ENCODE assay signal across 19 cellular contexts in genomic region chr17:35174835-35175334, GRCh38. TPM values are rescaled to one million over a fixed set of nuclear protein-coding genes. Genes with fewer than 3 reads are reported as not detected.
DNase-seq lines count a peak whose midpoint lies in the region; ATAC-seq, FAIRE-seq and TF ChIP-seq lines count a peak whose summit lies in the region.
"Had no signal": no experiment of that assay in that cellular context is flagged by ENCODE, and none has a peak within 500 bp of the region (broad histone marks: within the 10 kb centered on the region; RNA-seq: fewer than 3 reads in every experiment).

No MANE protein-coding gene starts in this region.

- WGBS in K562 (ENCODE audit: insufficient coverage, low coverage, missing lambda C conversion rate) = 6% methylated on average over 2 of the region's 2 CpGs

- CTCF ChIA-PET in K562 (lab: Yijun Ruan, JAX; ENCODE audit: low intra/inter-chr PET ratio) = no interaction called here

- H3K9me1 ChIP-seq in K562 (ENCODE audit: control insufficient read depth, insufficient read depth, low read length) = no peaks in the 10 kb centered on the region

- intact Hi-C loops in K562 (cut with micrococcal nuclease) = no loop called here

- H3K27me3 Mint-ChIP-seq in activated naive CD8-positive, alpha-beta T cell treated with anti-CD3 and anti-CD28 coated beads, Interleukin-2, amount 10 ng/mL, durations not matched to agents 7 days and 5 days = no peaks in the 10 kb centered on the region
- H3K27me3 Mint-ChIP-seq in activated naive CD8-positive, alpha-beta T cell treated with anti-CD3 and anti-CD28 coated beads for 36 hours = no peaks in the 10 kb centered on the region

- TF ChIP-seq POLR2A in GM12892 (IDR thresholded peaks at IDR 0.05; ENCODE audit: low read depth, low read length) (no peak), K562 (conservative IDR thresholded peaks at IDR 0.05) (no peak)

- TF ChIP-seq CTCF in K562 (IDR thresholded peaks at IDR 0.05 in 2 of 3, conservative IDR thresholded peaks at IDR 0.05 in 1 of 3; ENCODE audit: insufficient read depth in 2 of 3, low read depth in 1 of 3, low read length in 3 of 3) = no peak

- no peak overlapping the region for H2AFZ ChIP-seq in K562 (ENCODE audit: low read depth, low read length)
- H2AFZ ChIP-seq: PC-9 had no signal

- DNase-seq in activated naive CD8-positive, alpha-beta T cell treated with anti-CD3 and anti-CD28 coated beads, Interleukin-2, amount 10 ng/mL, durations not matched to agents 7 days and 5 days = no peak
- DNase-seq in activated naive CD8-positive, alpha-beta T cell treated with anti-CD3 and anti-CD28 coated beads for 36 hours = no peak
- no peak for DNase-seq in GM12892 (ENCODE audit: insufficient read length)
- no peak for DNase-seq in K562 (ENCODE audit: extremely low read depth in 1 of 4, low spot score in 3 of 4)
- DNase-seq in anterior cingulate cortex (lab: John Stamatoyannopoulos, UW) = no peak
- DNase-seq in frontal cortex (ENCODE audit: low spot score in 2 of 2) = no peak
- DNase-seq in H4 (ENCODE audit: low spot score) = no peak
- DNase-seq: DMS79 treated with DMSO at 0.1 percent for 48 hours, H7, NCI-H1436, NCI-H2029, NCI-H345, NCI-H524 treated with DMSO at 0.1 percent for 48 hours, PC-9 had no signal

- no peaks in the 10 kb centered on the region for H3K9me3 ChIP-seq in K562 (replicated peaks; ENCODE audit: control insufficient read depth, insufficient read depth, low read depth, low read length)
- H3K9me3 ChIP-seq: A549, BLaER1 had no signal

- H3K27ac ChIP-seq in K562 (ENCODE audit: extremely low read depth, low read depth, low read length) = no peak overlapping the region
- H3K27ac ChIP-seq: A549, BLaER1, KMS-11, PC-9 had no signal

- peaks cover 10% of the 10 kb centered on the region for H3K36me3 Mint-ChIP-seq in activated naive CD8-positive, alpha-beta T cell treated with anti-CD3 and anti-CD28 coated beads, Interleukin-2, amount 10 ng/mL, durations not matched to agents 7 days and 5 days
- H3K36me3 Mint-ChIP-seq in activated naive CD8-positive, alpha-beta T cell treated with anti-CD3 and anti-CD28 coated beads for 36 hours = peaks cover 16% of the 10 kb centered on the region

- H3K9ac ChIP-seq in K562 (ENCODE audit: insufficient read depth in 1 of 2, low read depth in 2 of 2, low read length in 2 of 2) = no peak overlapping the region
- H3K9ac ChIP-seq: BLaER1, KMS-11 had no signal

- POLR2A ChIA-PET in activated naive CD8-positive, alpha-beta T cell treated with anti-CD3 and anti-CD28 coated beads, Interleukin-2, amount 10 ng/mL, durations not matched to agents 7 days and 5 days (lab: Charles Lee) = interaction anchor here (1.0 to 3.5 kb wide), 4 partner anchors 14 to 363 kb away, joined by 3 to 24 read pairs (median 6); partner anchors contain the start of gene SLFN5
- POLR2A ChIA-PET in K562 (lab: Yijun Ruan, JAX) = no interaction called here

- TF ChIP-seq EP300 in K562 (IDR thresholded peaks at IDR 0.05; ENCODE audit: low read length) = no peak

- H3K4me1 Mint-ChIP-seq in activated naive CD8-positive, alpha-beta T cell treated with anti-CD3 and anti-CD28 coated beads, Interleukin-2, amount 10 ng/mL, durations not matched to agents 7 days and 5 days = peaks cover 49% of the 10 kb centered on the region
- H3K4me1 Mint-ChIP-seq in activated naive CD8-positive, alpha-beta T cell treated with anti-CD3 and anti-CD28 coated beads for 36 hours = peaks cover 58% of the 10 kb centered on the region

- H3K4me3 Mint-ChIP-seq in activated naive CD8-positive, alpha-beta T cell treated with anti-CD3 and anti-CD28 coated beads, Interleukin-2, amount 10 ng/mL, durations not matched to agents 7 days and 5 days = no peak overlapping the region
- no peak overlapping the region for H3K4me3 Mint-ChIP-seq in activated naive CD8-positive, alpha-beta T cell treated with anti-CD3 and anti-CD28 coated beads for 36 hours

- in situ Hi-C loops in K562 (cut with MboI) = loop anchor here (5.0 kb wide), 1 partner anchor 362 kb away; the partner anchor contains the start of gene SLFN12L

- H3K36me3 ChIP-seq in K562 (ENCODE audit: control insufficient read depth, insufficient read depth, low read length) = no peaks in the 10 kb centered on the region
- H3K36me3 ChIP-seq: BLaER1 had no signal

- no TSS peak for BruUV-seq in K562 (replicated peaks; lab: Mats Ljungman, UMichigan)

- peak overlapping the region; percentile 27 for H3K27ac Mint-ChIP-seq in activated naive CD8-positive, alpha-beta T cell treated with anti-CD3 and anti-CD28 coated beads, Interleukin-2, amount 10 ng/mL, durations not matched to agents 7 days and 5 days
- no peak overlapping the region for H3K27ac Mint-ChIP-seq in activated naive CD8-positive, alpha-beta T cell treated with anti-CD3 and anti-CD28 coated beads for 36 hours

- H3K27me3 ChIP-seq in K562 (ENCODE audit: control insufficient read depth in 2 of 2, insufficient read depth in 2 of 2, low read length in 2 of 2) = peaks cover 9 to 43% of the 10 kb centered on the region in 2 experiments
- H3K27me3 ChIP-seq: BLaER1 had no signal

- no peak overlapping the region for H3K4me2 ChIP-seq in K562 (ENCODE audit: insufficient read depth, low read length)
- H3K4me2 ChIP-seq: A549, BLaER1, KMS-11, PC-9 had no signal

- peaks cover 8% of the 10 kb centered on the region for H3K9me3 Mint-ChIP-seq in activated naive CD8-positive, alpha-beta T cell treated with anti-CD3 and anti-CD28 coated beads, Interleukin-2, amount 10 ng/mL, durations not matched to agents 7 days and 5 days
- peaks cover 13% of the 10 kb centered on the region for H3K9me3 Mint-ChIP-seq in activated naive CD8-positive, alpha-beta T cell treated with anti-CD3 and anti-CD28 coated beads for 36 hours

- ATAC-seq in activated naive CD8-positive, alpha-beta T cell treated with anti-CD3 and anti-CD28 coated beads, Interleukin-2, amount 10 ng/mL, durations not matched to agents 7 days and 5 days (ENCODE audit: low read depth) = no peak
- no peak for ATAC-seq in K562
- ATAC-seq: A549 had no signal

- no peaks in the 10 kb centered on the region for H3K79me2 ChIP-seq in K562 (ENCODE audit: control insufficient read depth, insufficient read depth, low read length)

- no peaks in the 10 kb centered on the region for H3K4me1 ChIP-seq in K562 (replicated peaks in 1 of 2; ENCODE audit: control insufficient read depth in 2 of 2, insufficient read depth in 2 of 2, low read length in 2 of 2)
- H3K4me1 ChIP-seq: BLaER1 had no signal

- FAIRE-seq in GM12892 (lab: Jason Lieb, UNC) (peak; percentile 9), K562 (lab: Jason Lieb, UNC) (no peak), frontal cortex (lab: Jason Lieb, UNC) (no peak)
- FAIRE-seq: A549 had no signal

- H3K4me3 ChIP-seq in K562 = no peak overlapping the region
- H3K4me3 ChIP-seq: A549, BLaER1, PC-9 had no signal

- no peaks in the 10 kb centered on the region for H4K20me1 ChIP-seq in K562 (replicated peaks; ENCODE audit: control insufficient read depth, insufficient read depth, low read length)
- H4K20me1 ChIP-seq: BLaER1 had no signal

- no peak for TF ChIP-seq RAD21 in K562 (CRISPR knock-in tag; conservative IDR thresholded peaks at IDR 0.05 in 1 of 2, IDR thresholded peaks at IDR 0.05 in 1 of 2)

RNA-seq across cellular contexts. Expression of gene SLC35G3, which starts 19.3 kb away (rescaled TPM):
- not detected for total RNA-seq in activated naive CD8-positive, alpha-beta T cell treated with anti-CD3 and anti-CD28 coated beads, Interleukin-2, amount 10 ng/mL, durations not matched to agents 7 days and 5 days
- total RNA-seq in activated naive CD8-positive, alpha-beta T cell treated with anti-CD3 and anti-CD28 coated beads for 36 hours = not detected
- not detected for polyA plus RNA-seq in GM12892 (2012; ENCODE audit: missing spikeins)
- not detected in 2 replicates for total RNA-seq in K562 (2011; cell fraction: chromatin; rRNA removed; ENCODE audit: low replicate concordance)
- total RNA-seq in K562 (2011; cell fraction: nucleolus; rRNA removed) = not detected in 2 replicates
- total RNA-seq in K562 (2011; cell fraction: nucleoplasm; rRNA removed) = not detected in 2 replicates
- not detected in 2 replicates for total RNA-seq in K562 (2014; rRNA removed)
- total RNA-seq in K562 (2014; rRNA removed; fragmentation: Illumina TruSeq; extraction: Trizol) = not detected in 2 replicates
- not detected in 2 replicates for total RNA-seq in K562 (2015; rRNA removed; fragmentation: Illumina TruSeq; extraction: Trizol)
- not detected in 2 replicates for total RNA-seq in K562 (2021)
- not detected in 2 replicates for polyA plus RNA-seq in K562 (2011; rRNA removed)
- polyA plus RNA-seq in K562 (2011; cell fraction: cytosol; rRNA removed) = not detected in 2 replicates
- not detected in 2 replicates for polyA plus RNA-seq in K562 (2011; cell fraction: nucleus; rRNA removed)
- not detected in 2 replicates for polyA plus RNA-seq in K562 (2012)
- polyA plus RNA-seq in K562 (2014; fragmentation: Illumina TruSeq; extraction: Trizol) = not detected in 2 replicates
- polyA plus RNA-seq in K562 (2014; fragmentation: Nextera tagmentation; extraction: Ambion mirVana) = not detected
- polyA plus RNA-seq in K562 (2014; rRNA removed) = not detected in 2 replicates
- not detected in 2 replicates for polyA minus RNA-seq in K562 (2011; rRNA and poly(A)+ RNA removed)
- not detected in 2 replicates for polyA minus RNA-seq in K562 (2011; cell fraction: cytosol; rRNA and poly(A)+ RNA removed)
- not detected in 2 replicates for polyA minus RNA-seq in K562 (2011; cell fraction: nucleus; rRNA and poly(A)+ RNA removed)
- not detected for total RNA-seq in frontal cortex
- not detected in 2 replicates for total RNA-seq in H4 (2014; rRNA removed; shearing (Covaris generic))
- total RNA-seq: H7, HT-29, M059J, PC-9 had no signal
- polyA plus RNA-seq: A549 had no signal

RNA-seq across cellular contexts. Expression of gene UNC45B, which starts 27.3 kb away (rescaled TPM):
- total RNA-seq in activated naive CD8-positive, alpha-beta T cell treated with anti-CD3 and anti-CD28 coated beads, Interleukin-2, amount 10 ng/mL, durations not matched to agents 7 days and 5 days = under 1 TPM; 0.14 to 0.20 TPM
- under 1 TPM; 0.06 to 0.10 TPM for total RNA-seq in activated naive CD8-positive, alpha-beta T cell treated with anti-CD3 and anti-CD28 coated beads for 36 hours
- not detected for polyA plus RNA-seq in GM12892 (2012; ENCODE audit: missing spikeins)
- not detected in 2 replicates for total RNA-seq in K562 (2011; cell fraction: chromatin; rRNA removed; ENCODE audit: low replicate concordance)
- not detected in 2 replicates for total RNA-seq in K562 (2011; cell fraction: nucleolus; rRNA removed)
- not detected in 2 replicates for total RNA-seq in K562 (2011; cell fraction: nucleoplasm; rRNA removed)
- total RNA-seq in K562 (2014; rRNA removed) = not detected in 2 replicates
- total RNA-seq in K562 (2014; rRNA removed; fragmentation: Illumina TruSeq; extraction: Trizol) = not detected in 2 replicates
- total RNA-seq in K562 (2015; rRNA removed; fragmentation: Illumina TruSeq; extraction: Trizol) = not detected in 2 replicates
- not detected in 2 replicates for total RNA-seq in K562 (2021)
- polyA plus RNA-seq in K562 (2011; rRNA removed) = not detected in 2 replicates
- polyA plus RNA-seq in K562 (2011; cell fraction: cytosol; rRNA removed) = 0.01 TPM in 1 of 2 replicates, not detected in the other
- not detected in 2 replicates for polyA plus RNA-seq in K562 (2011; cell fraction: nucleus; rRNA removed)
- not detected in 2 replicates for polyA plus RNA-seq in K562 (2012)
- not detected in 2 replicates for polyA plus RNA-seq in K562 (2014; fragmentation: Illumina TruSeq; extraction: Trizol)
- not detected for polyA plus RNA-seq in K562 (2014; fragmentation: Nextera tagmentation; extraction: Ambion mirVana)
- not detected in 2 replicates for polyA plus RNA-seq in K562 (2014; rRNA removed)
- not detected in 2 replicates for polyA minus RNA-seq in K562 (2011; rRNA and poly(A)+ RNA removed)
- not detected in 2 replicates for polyA minus RNA-seq in K562 (2011; cell fraction: cytosol; rRNA and poly(A)+ RNA removed)
- not detected in 2 replicates for polyA minus RNA-seq in K562 (2011; cell fraction: nucleus; rRNA and poly(A)+ RNA removed)
- under 0.01 TPM for total RNA-seq in frontal cortex
- total RNA-seq in H4 (2014; rRNA removed; shearing (Covaris generic)) = not detected in 2 replicates
- total RNA-seq: HT-29, PC-9 had no signal
- polyA plus RNA-seq: A549 had no signal

RNA-seq across cellular contexts. Expression of gene NLE1, which starts 32.8 kb away (rescaled TPM):
- 10 to 100 TPM; 13.4 to 17.4 TPM for total RNA-seq in activated naive CD8-positive, alpha-beta T cell treated with anti-CD3 and anti-CD28 coated beads, Interleukin-2, amount 10 ng/mL, durations not matched to agents 7 days and 5 days
- total RNA-seq in activated naive CD8-positive, alpha-beta T cell treated with anti-CD3 and anti-CD28 coated beads for 36 hours = 10 to 100 TPM; 59.9 to 61.8 TPM
- polyA plus RNA-seq in GM12892 (2012; ENCODE audit: missing spikeins) = 12.6 TPM
- 19.4 and 63.1 TPM in 2 replicates for total RNA-seq in K562 (2011; cell fraction: chromatin; rRNA removed; ENCODE audit: low replicate concordance)
- 45.3 and 54.7 TPM in 2 replicates for total RNA-seq in K562 (2011; cell fraction: nucleolus; rRNA removed)
- 33.1 and 41.2 TPM in 2 replicates for total RNA-seq in K562 (2011; cell fraction: nucleoplasm; rRNA removed)
- total RNA-seq in K562 (2014; rRNA removed) = 44.9 and 53.4 TPM in 2 replicates
- 18.0 and 24.6 TPM in 2 replicates for total RNA-seq in K562 (2014; rRNA removed; fragmentation: Illumina TruSeq; extraction: Trizol)
- total RNA-seq in K562 (2015; rRNA removed; fragmentation: Illumina TruSeq; extraction: Trizol) = 28.2 and 30.0 TPM in 2 replicates
- 63.2 and 69.0 TPM in 2 replicates for total RNA-seq in K562 (2021)
- 21.2 and 26.5 TPM in 2 replicates for polyA plus RNA-seq in K562 (2011; rRNA removed)
- 27.7 and 65.1 TPM in 2 replicates for polyA plus RNA-seq in K562 (2011; cell fraction: cytosol; rRNA removed)
- 29.2 and 62.5 TPM in 2 replicates for polyA plus RNA-seq in K562 (2011; cell fraction: nucleus; rRNA removed)
- 28.9 and 31.2 TPM in 2 replicates for polyA plus RNA-seq in K562 (2012)
- polyA plus RNA-seq in K562 (2014; fragmentation: Illumina TruSeq; extraction: Trizol) = 29.4 and 45.9 TPM in 2 replicates
- polyA plus RNA-seq in K562 (2014; fragmentation: Nextera tagmentation; extraction: Ambion mirVana) = 1 to 10 TPM; 3.8 to 7.0 TPM
- polyA plus RNA-seq in K562 (2014; rRNA removed) = 36.0 and 41.0 TPM in 2 replicates
- 13.6 and 28.5 TPM in 2 replicates for polyA minus RNA-seq in K562 (2011; rRNA and poly(A)+ RNA removed)
- polyA minus RNA-seq in K562 (2011; cell fraction: cytosol; rRNA and poly(A)+ RNA removed) = 19.2 and 23.5 TPM in 2 replicates
- 25.4 and 35.7 TPM in 2 replicates for polyA minus RNA-seq in K562 (2011; cell fraction: nucleus; rRNA and poly(A)+ RNA removed)
- 19.2 TPM for total RNA-seq in frontal cortex
- total RNA-seq in H4 (2014; rRNA removed; shearing (Covaris generic)) = 17.6 and 20.2 TPM in 2 replicates

RNA-seq across cellular contexts. Expression of gene FNDC8, which starts 53.5 kb away (rescaled TPM):
- not detected for total RNA-seq in activated naive CD8-positive, alpha-beta T cell treated with anti-CD3 and anti-CD28 coated beads, Interleukin-2, amount 10 ng/mL, durations not matched to agents 7 days and 5 days
- not detected for total RNA-seq in activated naive CD8-positive, alpha-beta T cell treated with anti-CD3 and anti-CD28 coated beads for 36 hours
- polyA plus RNA-seq in GM12892 (2012; ENCODE audit: missing spikeins) = not detected
- total RNA-seq in K562 (2011; cell fraction: chromatin; rRNA removed; ENCODE audit: low replicate concordance) = not detected in 2 replicates
- not detected in 2 replicates for total RNA-seq in K562 (2011; cell fraction: nucleolus; rRNA removed)
- total RNA-seq in K562 (2011; cell fraction: nucleoplasm; rRNA removed) = not detected in 2 replicates
- not detected in 2 replicates for total RNA-seq in K562 (2014; rRNA removed)
- total RNA-seq in K562 (2014; rRNA removed; fragmentation: Illumina TruSeq; extraction: Trizol) = not detected in 2 replicates
- total RNA-seq in K562 (2015; rRNA removed; fragmentation: Illumina TruSeq; extraction: Trizol) = not detected in 2 replicates
- total RNA-seq in K562 (2021) = not detected in 2 replicates
- not detected in 2 replicates for polyA plus RNA-seq in K562 (2011; rRNA removed)
- polyA plus RNA-seq in K562 (2011; cell fraction: cytosol; rRNA removed) = 0.04 TPM in 1 of 2 replicates, not detected in the other
- not detected in 2 replicates for polyA plus RNA-seq in K562 (2011; cell fraction: nucleus; rRNA removed)
- 0.12 TPM in 1 of 2 replicates, not detected in the other for polyA plus RNA-seq in K562 (2012)
- polyA plus RNA-seq in K562 (2014; fragmentation: Illumina TruSeq; extraction: Trizol) = not detected in 2 replicates
- polyA plus RNA-seq in K562 (2014; fragmentation: Nextera tagmentation; extraction: Ambion mirVana) = under 1 TPM in 1 of 2 experiments, not detected in 1; 0.04 TPM
- not detected in 2 replicates for polyA plus RNA-seq in K562 (2014; rRNA removed)
- polyA minus RNA-seq in K562 (2011; rRNA and poly(A)+ RNA removed) = not detected in 2 replicates
- polyA minus RNA-seq in K562 (2011; cell fraction: cytosol; rRNA and poly(A)+ RNA removed) = not detected in 2 replicates
- not detected in 2 replicates for polyA minus RNA-seq in K562 (2011; cell fraction: nucleus; rRNA and poly(A)+ RNA removed)
- not detected for total RNA-seq in frontal cortex
- 0.25 TPM in 1 of 2 replicates, not detected in the other for total RNA-seq in H4 (2014; rRNA removed; shearing (Covaris generic))
- total RNA-seq: HT-29, M059J, PC-9 had no signal
- polyA plus RNA-seq: A549 had no signal

RNA-seq across cellular contexts. Expression of gene RAD51D, which starts 55.2 kb away (rescaled TPM):
- 10 to 100 TPM; 27.3 to 33.8 TPM for total RNA-seq in activated naive CD8-positive, alpha-beta T cell treated with anti-CD3 and anti-CD28 coated beads, Interleukin-2, amount 10 ng/mL, durations not matched to agents 7 days and 5 days
- 10 to 100 TPM; 25.8 to 30.8 TPM for total RNA-seq in activated naive CD8-positive, alpha-beta T cell treated with anti-CD3 and anti-CD28 coated beads for 36 hours
- polyA plus RNA-seq in GM12892 (2012; ENCODE audit: missing spikeins) = 21.0 TPM
- 28.2 and 36.5 TPM in 2 replicates for total RNA-seq in K562 (2011; cell fraction: chromatin; rRNA removed; ENCODE audit: low replicate concordance)
- 27.3 and 37.6 TPM in 2 replicates for total RNA-seq in K562 (2011; cell fraction: nucleolus; rRNA removed)
- total RNA-seq in K562 (2011; cell fraction: nucleoplasm; rRNA removed) = 31.2 and 38.6 TPM in 2 replicates
- total RNA-seq in K562 (2014; rRNA removed) = 6.3 and 7.6 TPM in 2 replicates
- 7.4 and 8.7 TPM in 2 replicates for total RNA-seq in K562 (2014; rRNA removed; fragmentation: Illumina TruSeq; extraction: Trizol)
- 8.7 and 10.3 TPM in 2 replicates for total RNA-seq in K562 (2015; rRNA removed; fragmentation: Illumina TruSeq; extraction: Trizol)
- total RNA-seq in K562 (2021) = 16.9 and 19.0 TPM in 2 replicates
- polyA plus RNA-seq in K562 (2011; rRNA removed) = 10.1 and 15.2 TPM in 2 replicates
- 8.7 and 14.5 TPM in 2 replicates for polyA plus RNA-seq in K562 (2011; cell fraction: cytosol; rRNA removed)
- 12.8 and 20.8 TPM in 2 replicates for polyA plus RNA-seq in K562 (2011; cell fraction: nucleus; rRNA removed)
- 12.3 and 16.7 TPM in 2 replicates for polyA plus RNA-seq in K562 (2012)
- polyA plus RNA-seq in K562 (2014; fragmentation: Illumina TruSeq; extraction: Trizol) = 8.4 and 11.1 TPM in 2 replicates
- 1 to 10 TPM; 2.2 to 2.5 TPM for polyA plus RNA-seq in K562 (2014; fragmentation: Nextera tagmentation; extraction: Ambion mirVana)
- 10.1 and 15.2 TPM in 2 replicates for polyA plus RNA-seq in K562 (2014; rRNA removed)
- polyA minus RNA-seq in K562 (2011; rRNA and poly(A)+ RNA removed) = 6.3 and 11.0 TPM in 2 replicates
- polyA minus RNA-seq in K562 (2011; cell fraction: cytosol; rRNA and poly(A)+ RNA removed) = 3.4 and 5.9 TPM in 2 replicates
- 10.9 and 17.9 TPM in 2 replicates for polyA minus RNA-seq in K562 (2011; cell fraction: nucleus; rRNA and poly(A)+ RNA removed)
- total RNA-seq in frontal cortex = 9.8 TPM
- total RNA-seq in H4 (2014; rRNA removed; shearing (Covaris generic)) = 11.8 and 11.9 TPM in 2 replicates
